In the genomic region with DNA sequence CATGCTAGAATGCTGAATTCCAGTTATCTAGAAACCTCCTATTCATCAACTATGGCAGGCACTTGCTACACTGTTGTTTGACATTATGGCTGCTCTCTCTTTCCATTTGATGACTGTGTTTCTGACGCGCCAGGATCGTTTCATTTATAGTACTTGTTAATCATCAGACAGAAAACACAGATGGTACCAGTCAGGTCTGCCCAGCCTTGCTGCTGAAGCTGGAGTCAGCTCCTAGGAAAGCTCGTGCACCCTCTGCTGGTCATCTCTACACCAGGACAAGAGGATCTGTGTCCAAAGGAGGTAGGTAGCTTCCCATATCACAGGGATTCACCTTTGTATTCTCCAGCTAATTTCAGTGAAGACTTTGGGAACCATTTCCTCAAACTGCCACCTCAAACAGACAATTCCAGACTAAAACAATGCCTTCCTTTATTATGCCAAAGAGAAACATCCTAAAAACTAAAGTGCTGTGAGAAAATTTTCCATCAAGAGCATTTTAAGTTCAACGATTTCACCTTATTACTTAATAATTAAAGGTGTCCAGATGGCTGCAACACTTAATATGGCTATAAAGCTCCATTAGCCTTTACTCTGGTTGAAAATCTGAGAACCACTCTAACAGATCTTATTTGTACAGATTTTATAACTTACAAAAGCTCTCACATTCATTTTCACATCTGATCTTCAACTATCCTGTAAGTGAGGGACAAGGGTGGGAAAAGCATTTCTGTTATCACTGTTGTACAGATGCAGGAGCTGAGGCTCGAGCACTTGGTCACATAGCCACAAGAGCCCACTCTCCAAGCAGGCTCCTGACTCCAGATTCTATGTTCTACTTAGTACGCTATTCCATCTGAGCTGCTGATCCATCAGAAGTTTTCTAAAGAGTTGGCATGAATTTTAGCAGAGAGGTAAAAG, we compare ENCODE assay signal across 1 cellular context.
TF ChIP-seq lines count a peak whose summit lies in the region.

No MANE protein-coding gene starts in this region.

TF ChIP-seq in GM12878, 131 proteins besides CTCF, POLR2A, EP300 and RAD21 (continued from another document and continues in another):
- TF ChIP-seq ZBTB40 (IDR thresholded peaks at IDR 0.05; ENCODE audit: borderline replicate concordance) (no peak), RFX5 (IDR thresholded peaks at IDR 0.05; ENCODE audit: low read depth, low read length) (no peak), SMAD1 (IDR thresholded peaks at IDR 0.05; ENCODE audit: low read depth, partially characterized antibody) (no peak), DPF2 (IDR thresholded peaks at IDR 0.05) (0 out of 2 replicates have a peak, but pooled peaks have one; percentile 25), ZNF622 (IDR thresholded peaks at IDR 0.05) (no peak), LARP7 (IDR thresholded peaks at IDR 0.05) (no peak), ZBTB4 (CRISPR knock-in tag; IDR thresholded peaks at IDR 0.05) (no peak), NRF1 (conservative IDR thresholded peaks at IDR 0.05; ENCODE audit: low read depth, low read length) (no peak; the same call in 1 of the 2 replicates), HDGF (IDR thresholded peaks at IDR 0.05) (0 out of 2 replicates have a peak, but pooled peaks have one; percentile 33), ZNF592 (IDR thresholded peaks at IDR 0.05) (peak; percentile 74), BACH1 (IDR thresholded peaks at IDR 0.05; ENCODE audit: borderline replicate concordance) (peak; percentile 24; the same call in 1 of the 2 replicates), CHD2 (IDR thresholded peaks at IDR 0.05; ENCODE audit: borderline replicate concordance, low read depth, low read length) (peak; percentile 70; the same call in 1 of the 2 replicates), MXI1 (IDR thresholded peaks at IDR 0.05; ENCODE audit: low read depth, low read length) (0 out of 2 replicates have a peak, but pooled peaks have one; percentile 34), NR2C1 (IDR thresholded peaks at IDR 0.05) (no peak), CREM (IDR thresholded peaks at IDR 0.05; ENCODE audit: low read depth) (peak; percentile 72), FOXK2 (IDR thresholded peaks at IDR 0.05) (no peak), JUNB (IDR thresholded peaks at IDR 0.05) (peak; percentile 17; the same call in 1 of the 2 replicates), USF1 (IDR thresholded peaks at IDR 0.05; ENCODE audit: borderline replicate concordance, extremely low read length, insufficient read depth, low read depth, low read length) (no peak), CEBPZ (IDR thresholded peaks at IDR 0.05; ENCODE audit: low read depth, low read length) (no peak), SPI1 (IDR thresholded peaks at IDR 0.05; ENCODE audit: borderline replicate concordance, insufficient read depth, low read depth, low read length) (no peak)
- TF ChIP-seq, protein P1, sequence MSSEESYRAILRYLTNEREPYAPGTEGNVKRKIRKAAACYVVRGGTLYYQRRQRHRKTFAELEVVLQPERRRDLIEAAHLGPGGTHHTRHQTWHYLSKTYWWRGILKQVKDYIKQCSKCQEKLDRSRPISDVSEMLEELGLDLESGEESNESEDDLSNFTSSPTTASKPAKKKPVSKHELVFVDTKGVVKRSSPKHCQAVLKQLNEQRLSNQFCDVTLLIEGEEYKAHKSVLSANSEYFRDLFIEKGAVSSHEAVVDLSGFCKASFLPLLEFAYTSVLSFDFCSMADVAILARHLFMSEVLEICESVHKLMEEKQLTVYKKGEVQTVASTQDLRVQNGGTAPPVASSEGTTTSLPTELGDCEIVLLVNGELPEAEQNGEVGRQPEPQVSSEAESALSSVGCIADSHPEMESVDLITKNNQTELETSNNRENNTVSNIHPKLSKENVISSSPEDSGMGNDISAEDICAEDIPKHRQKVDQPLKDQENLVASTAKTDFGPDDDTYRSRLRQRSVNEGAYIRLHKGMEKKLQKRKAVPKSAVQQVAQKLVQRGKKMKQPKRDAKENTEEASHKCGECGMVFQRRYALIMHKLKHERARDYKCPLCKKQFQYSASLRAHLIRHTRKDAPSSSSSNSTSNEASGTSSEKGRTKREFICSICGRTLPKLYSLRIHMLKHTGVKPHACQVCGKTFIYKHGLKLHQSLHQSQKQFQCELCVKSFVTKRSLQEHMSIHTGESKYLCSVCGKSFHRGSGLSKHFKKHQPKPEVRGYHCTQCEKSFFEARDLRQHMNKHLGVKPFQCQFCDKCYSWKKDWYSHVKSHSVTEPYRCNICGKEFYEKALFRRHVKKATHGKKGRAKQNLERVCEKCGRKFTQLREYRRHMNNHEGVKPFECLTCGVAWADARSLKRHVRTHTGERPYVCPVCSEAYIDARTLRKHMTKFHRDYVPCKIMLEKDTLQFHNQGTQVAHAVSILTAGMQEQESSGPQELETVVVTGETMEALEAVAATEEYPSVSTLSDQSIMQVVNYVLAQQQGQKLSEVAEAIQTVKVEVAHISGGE (CRISPR knock-in tag; IDR thresholded peaks at IDR 0.05) = no peak
- TF ChIP-seq, protein P2, sequence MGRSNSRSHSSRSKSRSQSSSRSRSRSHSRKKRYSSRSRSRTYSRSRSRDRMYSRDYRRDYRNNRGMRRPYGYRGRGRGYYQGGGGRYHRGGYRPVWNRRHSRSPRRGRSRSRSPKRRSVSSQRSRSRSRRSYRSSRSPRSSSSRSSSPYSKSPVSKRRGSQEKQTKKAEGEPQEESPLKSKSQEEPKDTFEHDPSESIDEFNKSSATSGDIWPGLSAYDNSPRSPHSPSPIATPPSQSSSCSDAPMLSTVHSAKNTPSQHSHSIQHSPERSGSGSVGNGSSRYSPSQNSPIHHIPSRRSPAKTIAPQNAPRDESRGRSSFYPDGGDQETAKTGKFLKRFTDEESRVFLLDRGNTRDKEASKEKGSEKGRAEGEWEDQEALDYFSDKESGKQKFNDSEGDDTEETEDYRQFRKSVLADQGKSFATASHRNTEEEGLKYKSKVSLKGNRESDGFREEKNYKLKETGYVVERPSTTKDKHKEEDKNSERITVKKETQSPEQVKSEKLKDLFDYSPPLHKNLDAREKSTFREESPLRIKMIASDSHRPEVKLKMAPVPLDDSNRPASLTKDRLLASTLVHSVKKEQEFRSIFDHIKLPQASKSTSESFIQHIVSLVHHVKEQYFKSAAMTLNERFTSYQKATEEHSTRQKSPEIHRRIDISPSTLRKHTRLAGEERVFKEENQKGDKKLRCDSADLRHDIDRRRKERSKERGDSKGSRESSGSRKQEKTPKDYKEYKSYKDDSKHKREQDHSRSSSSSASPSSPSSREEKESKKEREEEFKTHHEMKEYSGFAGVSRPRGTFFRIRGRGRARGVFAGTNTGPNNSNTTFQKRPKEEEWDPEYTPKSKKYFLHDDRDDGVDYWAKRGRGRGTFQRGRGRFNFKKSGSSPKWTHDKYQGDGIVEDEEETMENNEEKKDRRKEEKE (IDR thresholded peaks at IDR 0.05) = no peak
